Comparison of ENCODE assay signal across 9 cellular contexts in genomic region chr19:1079566-1080111, GRCh38. TPM values are rescaled to one million over a fixed set of nuclear protein-coding genes. Genes with fewer than 3 reads are reported as not detected.
DNase-seq lines count a peak whose midpoint lies in the region; ATAC-seq lines count a peak whose summit lies in the region.
"Had no signal": no experiment of that assay in that cellular context is flagged by ENCODE, and none has a peak within 500 bp of the region (broad histone marks: within the 10 kb centered on the region; RNA-seq: fewer than 3 reads in every experiment).

No MANE protein-coding gene starts in this region.

- no peak for ATAC-seq in GM18873 (IDR thresholded peaks at IDR 0.05; ENCODE audit: low FRiP score, unreplicated experiment)
- no peak for ATAC-seq in GM21619 (IDR thresholded peaks at IDR 0.05; ENCODE audit: unreplicated experiment)

- peak overlapping the region; percentile 88 for H3K4me3 Mint-ChIP-seq in activated CD4-positive, alpha-beta T cell treated with anti-CD3 and anti-CD28 coated beads, Interleukin-2, amount 10 ng/mL, durations not matched to agents 7 days and 5 days

- H3K9me3 Mint-ChIP-seq in activated CD4-positive, alpha-beta T cell treated with anti-CD3 and anti-CD28 coated beads, Interleukin-2, amount 10 ng/mL, durations not matched to agents 7 days and 5 days, result no peaks in the 10 kb centered on the region

- no peaks in the 10 kb centered on the region for H3K27me3 Mint-ChIP-seq in activated CD4-positive, alpha-beta T cell treated with anti-CD3 and anti-CD28 coated beads, Interleukin-2, amount 10 ng/mL, durations not matched to agents 7 days and 5 days

- H3K4me1 Mint-ChIP-seq in activated CD4-positive, alpha-beta T cell treated with anti-CD3 and anti-CD28 coated beads, Interleukin-2, amount 10 ng/mL, durations not matched to agents 7 days and 5 days, result peaks cover 52% of the 10 kb centered on the region

- DNase-seq in NCI-H510A treated with DMSO at 0.1 percent for 48 hours (lab: John Stamatoyannopoulos, UW) (peak; percentile 66), T1000 (lab: John Stamatoyannopoulos, UW) (no peak)
- peak; percentile 83 for DNase-seq in activated CD4-positive, alpha-beta T cell treated with anti-CD3 and anti-CD28 coated beads, Interleukin-2, amount 10 ng/mL, durations not matched to agents 7 days and 5 days
- peak; percentile 69 for DNase-seq in central memory CD4-positive, alpha-beta T cell
- DNase-seq in stimulated activated CD4-positive, alpha-beta T cell treated with anti-CD3 and anti-CD28 coated beads, Interleukin-4, amount 100 ng/mL, for 48 hours (ENCODE audit: low read depth in 2 of 2), result peak; percentile 71 to 80
- DNase-seq: NCI-H2227 treated with DMSO at 0.1 percent for 48 hours, SJCRH30 had no signal

- H3K27ac Mint-ChIP-seq in activated CD4-positive, alpha-beta T cell treated with anti-CD3 and anti-CD28 coated beads, Interleukin-2, amount 10 ng/mL, durations not matched to agents 7 days and 5 days, result peak overlapping the region; percentile 98

- peaks cover 79% of the 10 kb centered on the region for H3K36me3 Mint-ChIP-seq in activated CD4-positive, alpha-beta T cell treated with anti-CD3 and anti-CD28 coated beads, Interleukin-2, amount 10 ng/mL, durations not matched to agents 7 days and 5 days (ENCODE audit: low read depth)

- POLR2A ChIA-PET in activated CD4-positive, alpha-beta T cell treated with anti-CD3 and anti-CD28 coated beads, Interleukin-2, amount 10 ng/mL, durations not matched to agents 7 days and 5 days (lab: Charles Lee), result interaction anchor here (0.8 to 0.9 kb wide), 2 partner anchors 9 to 54 kb away, joined by 3 read pairs; no protein-coding TSS in a partner anchor

- CTCF ChIA-PET in activated CD4-positive, alpha-beta T cell treated with anti-CD3 and anti-CD28 coated beads, Interleukin-2, amount 10 ng/mL, durations not matched to agents 7 days and 5 days (lab: Charles Lee), result interaction anchor here (0.7 to 9.3 kb wide), 9 partner anchors 9 to 165 kb away, joined by 3 to 72 read pairs (median 3); partner anchors contain the start of genes ARHGAP45 and CNN2

RNA-seq across cellular contexts. Expression of gene ARHGAP45, which starts 12.7 kb away (rescaled TPM):
- 100 to 1,000 TPM; 487 to 570 TPM for total RNA-seq in activated CD4-positive, alpha-beta T cell treated with anti-CD3 and anti-CD28 coated beads, Interleukin-2, amount 10 ng/mL, durations not matched to agents 7 days and 5 days

RNA-seq across cellular contexts. Expression of gene POLR2E, which starts 15.5 kb away (rescaled TPM):
- total RNA-seq in activated CD4-positive, alpha-beta T cell treated with anti-CD3 and anti-CD28 coated beads, Interleukin-2, amount 10 ng/mL, durations not matched to agents 7 days and 5 days, result 100 to 1,000 TPM; 120 to 133 TPM

RNA-seq across cellular contexts. Expression of gene GPX4, which starts 24.2 kb away (rescaled TPM):
- total RNA-seq in activated CD4-positive, alpha-beta T cell treated with anti-CD3 and anti-CD28 coated beads, Interleukin-2, amount 10 ng/mL, durations not matched to agents 7 days and 5 days, result 100 to 1,000 TPM; 106 to 114 TPM

RNA-seq across cellular contexts. Expression of gene ABCA7, which starts 39.7 kb away (rescaled TPM):
- 10 to 100 TPM; 75.9 to 87.5 TPM for total RNA-seq in activated CD4-positive, alpha-beta T cell treated with anti-CD3 and anti-CD28 coated beads, Interleukin-2, amount 10 ng/mL, durations not matched to agents 7 days and 5 days

RNA-seq across cellular contexts. Expression of gene CNN2, which starts 53.2 kb away (rescaled TPM):
- 100 to 1,000 TPM; 558 to 580 TPM for total RNA-seq in activated CD4-positive, alpha-beta T cell treated with anti-CD3 and anti-CD28 coated beads, Interleukin-2, amount 10 ng/mL, durations not matched to agents 7 days and 5 days
